In the genomic region with DNA sequence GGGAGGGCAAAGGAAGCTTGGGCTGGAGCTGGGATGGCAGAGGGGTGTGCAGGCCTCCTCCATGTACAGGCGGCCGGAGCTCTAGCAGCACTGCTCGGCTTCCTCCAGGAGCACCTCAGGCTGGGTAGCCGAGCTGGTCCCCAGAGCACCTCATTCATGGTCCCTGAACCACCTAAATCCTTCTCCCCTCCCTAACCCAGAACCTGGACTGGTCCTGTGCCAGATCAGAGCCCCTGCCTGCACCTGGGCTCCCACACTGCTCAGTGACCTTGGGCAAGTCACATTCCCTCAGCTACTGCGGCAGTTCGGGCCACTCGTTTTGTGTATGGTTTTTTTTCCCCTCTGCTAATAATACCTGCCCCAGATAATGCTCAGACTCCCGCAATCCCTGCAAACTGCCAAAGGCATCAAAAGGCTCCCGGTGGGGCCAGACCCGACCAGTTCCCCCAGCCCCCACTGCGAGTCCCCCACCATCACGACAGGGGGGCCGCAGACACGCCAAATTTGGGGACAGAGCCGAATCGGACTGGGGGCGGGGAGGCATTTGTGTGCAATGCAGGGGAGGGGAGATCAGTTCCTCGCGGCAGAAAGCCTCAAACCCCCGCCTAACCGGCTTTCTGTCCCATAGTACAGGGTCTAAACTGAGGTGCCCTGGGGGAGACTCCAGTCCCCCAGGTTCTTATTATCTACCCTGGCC, we compare ENCODE assay signal across 8 cellular contexts. TPM values are rescaled to one million over a fixed set of nuclear protein-coding genes. Genes with fewer than 3 reads are reported as not detected.
A peak's percentile ranks its signal among the peaks of the same experiment; 100 is the strongest.
DNase-seq lines count a peak whose midpoint lies in the region; ATAC-seq and TF ChIP-seq lines count a peak whose summit lies in the region.

No MANE protein-coding gene starts in this region.

- DNase-seq in AG04449 (ENCODE audit: low read depth, low spot score) (no peak), HFFc6 (no peak), brain microvascular endothelial cell (no peak), glomerular visceral epithelial cell (ENCODE audit: extremely low spot score) (no peak), COLO668 (lab: John Stamatoyannopoulos, UW; ENCODE audit: unreplicated experiment) (no peak)

- WGBS in mesodermal cell (ENCODE audit: insufficient coverage in 2 of 2), 2 experiments: 30 to 46% methylated on average over 8 to 16 of the region's 21 CpGs

- peaks cover 13% of the 10 kb centered on the region for H3K4me1 ChIP-seq in mesodermal cell (ENCODE audit: control insufficient read depth, insufficient read depth, low read length, poor library complexity, severe bottlenecking)

- peaks cover 62% of the 10 kb centered on the region for H3K4me1 Mint-ChIP-seq in HFFc6 (ENCODE audit: low read depth)

- H3K27ac ChIP-seq in brain microvascular endothelial cell (no peak overlapping the region), mesodermal cell (ENCODE audit: low read depth, low read length, severe bottlenecking) (no peak overlapping the region)

- TF ChIP-seq CTCF in AG04449 (IDR thresholded peaks at IDR 0.05; ENCODE audit: insufficient read depth, low read length, missing control alignments) (no peak), HFFc6 (IDR thresholded peaks at IDR 0.05) (no peak), brain microvascular endothelial cell (IDR thresholded peaks at IDR 0.05; ENCODE audit: low read depth, low read length, missing control alignments) (no peak)

- H3K27me3 ChIP-seq in brain microvascular endothelial cell (replicated peaks): no peaks in the 10 kb centered on the region

- CTCF ChIA-PET in AG04449 (lab: Yijun Ruan, JAX): interaction anchor here (0.7 to 40.9 kb wide), 4 partner anchors 10 to 337 kb away, joined by 3 to 1700 read pairs (median 6); partner anchors contain the start of gene CYP11A1

- peak overlapping the region; percentile 96 for H3K4me3 Mint-ChIP-seq in HFFc6

- H3K4me3 ChIP-seq in AG04449 (ENCODE audit: low read depth, low read length) (peak overlapping the region; percentile 76), brain microvascular endothelial cell (ENCODE audit: low read depth, low read length) (peak overlapping the region; percentile 94), mesodermal cell (ENCODE audit: extremely low read depth, insufficient read depth, low read length, poor library complexity, severe bottlenecking) (peak overlapping the region; percentile 73)

- ATAC-seq in HG02884 (IDR thresholded peaks at IDR 0.05; ENCODE audit: unreplicated experiment) (no peak), GM18907 (IDR thresholded peaks at IDR 0.05; ENCODE audit: unreplicated experiment) (no peak)

- H3K9me3 Mint-ChIP-seq in HFFc6: no peaks in the 10 kb centered on the region

- H3K36me3 Mint-ChIP-seq in HFFc6 (ENCODE audit: low read depth): peaks cover 18% of the 10 kb centered on the region

- no peaks in the 10 kb centered on the region for H3K36me3 ChIP-seq in brain microvascular endothelial cell (replicated peaks)
- H3K36me3 ChIP-seq in mesodermal cell (ENCODE audit: control insufficient read depth, insufficient read depth, low read length): peaks cover 3% of the 10 kb centered on the region

- H3K27me3 Mint-ChIP-seq in HFFc6 (ENCODE audit: insufficient read depth): peaks cover 2% of the 10 kb centered on the region; the same call in 1 of the 2 replicates

- H3K9me3 ChIP-seq in mesodermal cell (ENCODE audit: control insufficient read depth, low read length): no peaks in the 10 kb centered on the region

- H3K27ac Mint-ChIP-seq in HFFc6: peak overlapping the region; percentile 87

- in situ Hi-C loops in brain microvascular endothelial cell (cut with HindIII; ENCODE audit: low pct_ligation_motif_present, low sequenced_read_pairs): no loop called here

- POLR2A ChIA-PET in AG04449 (lab: Yijun Ruan, JAX): interaction anchor here (0.9 to 1.3 kb wide), 2 partner anchors 26 to 32 kb away, joined by 3 to 5 read pairs; no protein-coding TSS in a partner anchor

RNA-seq across cellular contexts. Expression of gene SEMA7A, which starts 1.3 kb away (rescaled TPM):
- total RNA-seq in HFFc6 (2021; fragmentation: NEBNext Ultra II Directional; extraction: Animal tissue kit (Norgen Biotek cat#: 25700)): 100 to 1,000 TPM; 115 to 196 (median 129) TPM
- 15.7 TPM for polyA plus RNA-seq in mesodermal cell (2013, experiment 1 of 2)
- 13.1 TPM for polyA plus RNA-seq in mesodermal cell (2013, experiment 2 of 2)

RNA-seq across cellular contexts. Expression of gene UBL7, which starts 28.5 kb away (rescaled TPM):
- total RNA-seq in HFFc6 (2021; fragmentation: NEBNext Ultra II Directional; extraction: Animal tissue kit (Norgen Biotek cat#: 25700)): 10 to 100 TPM; 50.9 to 68.0 (median 60.1) TPM
- polyA plus RNA-seq in mesodermal cell (2013, experiment 1 of 2): 71.6 TPM
- 57.7 TPM for polyA plus RNA-seq in mesodermal cell (2013, experiment 2 of 2)
